21 cellular contexts compared by ENCODE assay signal in genomic region chr16:63981639-63982038, GRCh38.
A peak's percentile ranks its signal among the peaks of the same experiment; 100 is the strongest.
DNase-seq lines count a peak whose midpoint lies in the region; ATAC-seq, FAIRE-seq and TF ChIP-seq lines count a peak whose summit lies in the region.
"Had no signal": no experiment of that assay in that cellular context is flagged by ENCODE, and none has a peak within 500 bp of the region (broad histone marks: within the 10 kb centered on the region; RNA-seq: fewer than 3 reads in every experiment).

No MANE protein-coding gene starts in this region.

- no peak overlapping the region for H4K91ac ChIP-seq in H1 (replicated peaks; ENCODE audit: insufficient read length, low read length)

- H4K5ac ChIP-seq in H1 (ENCODE audit: insufficient read length, low read depth, low read length) = no peak overlapping the region

- no peak overlapping the region for H2BK5ac ChIP-seq in H1 (ENCODE audit: low read depth, low read length)

- H3K27ac Mint-ChIP-seq in nephron progenitor cell = peak overlapping the region; percentile 80
- no peak overlapping the region for H3K27ac Mint-ChIP-seq in naive thymus-derived CD4-positive, alpha-beta T cell
- H3K27ac Mint-ChIP-seq: activated CD8-positive, alpha-beta memory T cell treated with anti-CD3 and anti-CD28 coated beads, Interleukin-2, amount 10 ng/mL, durations not matched to agents 7 days and 5 days; activated naive CD8-positive, alpha-beta T cell treated with anti-CD3 and anti-CD28 coated beads for 36 hours; progenitor cell of endocrine pancreas had no signal

- no peaks in the 10 kb centered on the region for H3K79me2 ChIP-seq in H1 (ENCODE audit: control insufficient read depth in 1 of 2, insufficient read depth in 2 of 2, low read length in 2 of 2)

- no TSS peak for BruUV-seq in A673 (replicated peaks; lab: Mats Ljungman, UMichigan)

- WGBS in H1 (ENCODE audit: extremely low coverage in 1 of 2, insufficient coverage in 1 of 2, insufficient read length in 1 of 2, insufficient replicate concordance in 2 of 2, low coverage in 1 of 2, low lambda C conversion rate in 2 of 2, missing lambda C conversion rate in 1 of 2), 2 experiments = 25% methylated on average over 2 of the region's 2 CpGs; no CpG with 5 or more reads in 1 of the 2 experiments

- no peak overlapping the region for H2BK15ac ChIP-seq in H1 (ENCODE audit: low read length)

- no peak overlapping the region for H3K14ac ChIP-seq in H1 (ENCODE audit: insufficient read length)

- TF ChIP-seq POLR2A in H1 (IDR thresholded peaks at IDR 0.05; ENCODE audit: control extremely low read depth in 1 of 2, low read depth in 2 of 2, low read length in 2 of 2) = no peak

- DNase-seq in A673 (ENCODE audit: low spot score) (peak; percentile 93), HuH-7 (ENCODE audit: low spot score) (peak; percentile 27), H1 (ENCODE audit: low read depth in 1 of 2, low spot score in 2 of 2) (no peak), nephron progenitor cell (no peak), cerebellar nuclear complex (lab: John Stamatoyannopoulos, UW) (no peak), HK-2 (ENCODE audit: unreplicated experiment) (no peak)
- no peak for DNase-seq in naive thymus-derived CD4-positive, alpha-beta T cell
- DNase-seq: activated CD4-positive, alpha-beta T cell treated with anti-CD3 and anti-CD28 coated beads for 4 hours; activated CD8-positive, alpha-beta memory T cell treated with anti-CD3 and anti-CD28 coated beads, Interleukin-2, amount 10 ng/mL, durations not matched to agents 7 days and 5 days; activated naive CD8-positive, alpha-beta T cell treated with anti-CD3 and anti-CD28 coated beads for 36 hours; Calu3; mammary epithelial cell; naive B cell; NCI-H1417; NCI-H2171; NCI-H526 had no signal

- TF ChIP-seq EP300 in H1 (IDR thresholded peaks at IDR 0.05; ENCODE audit: borderline replicate concordance in 1 of 2, low read depth in 2 of 2, low read length in 2 of 2) = no peak

- H3K9ac ChIP-seq in H1 (replicated peaks in 1 of 4; ENCODE audit: extremely low read depth in 1 of 4, low read depth in 3 of 4, low read length in 3 of 4) = peak overlapping the region in 1 of 4 experiments; percentile 34; a peak in 1 of 7 replicates
- H3K9ac ChIP-seq: BLaER1 had no signal

- TF ChIP-seq CTCF in A673 (conservative IDR thresholded peaks at IDR 0.05; ENCODE audit: low read depth, low read length) (no peak), H1 (IDR thresholded peaks at IDR 0.05; ENCODE audit: control extremely low read depth in 1 of 3, insufficient read depth in 1 of 3, low read depth in 1 of 3, low read length in 3 of 3) (no peak), nephron progenitor cell (IDR thresholded peaks at IDR 0.05) (no peak)

- H4K8ac ChIP-seq in H1 (ENCODE audit: extremely low read depth, insufficient read depth, low read length) = no peak overlapping the region

- no peak overlapping the region for H3K27ac ChIP-seq in A673 (ENCODE audit: low read depth, low read length, poor library complexity, severe bottlenecking)
- H3K27ac ChIP-seq in H1 (ENCODE audit: low read depth, low read length) = no peak overlapping the region
- no peak overlapping the region for H3K27ac ChIP-seq in naive thymus-derived CD4-positive, alpha-beta T cell (ENCODE audit: low read depth, low read length)
- H3K27ac ChIP-seq: A549, BLaER1, coronary artery had no signal

- H3K4me1 Mint-ChIP-seq in nephron progenitor cell = peaks cover 30% of the 10 kb centered on the region
- no peaks in the 10 kb centered on the region for H3K4me1 Mint-ChIP-seq in naive thymus-derived CD4-positive, alpha-beta T cell
- H3K4me1 Mint-ChIP-seq: activated CD8-positive, alpha-beta memory T cell treated with anti-CD3 and anti-CD28 coated beads, Interleukin-2, amount 10 ng/mL, durations not matched to agents 7 days and 5 days; activated naive CD8-positive, alpha-beta T cell treated with anti-CD3 and anti-CD28 coated beads for 36 hours; naive B cell had no signal

- no peaks in the 10 kb centered on the region for H3K23me2 ChIP-seq in H1 (ENCODE audit: low read depth, low read length)

- H3K23ac ChIP-seq in H1 (ENCODE audit: insufficient read length) = no peak overlapping the region

- TF ChIP-seq RAD21 in H1 (IDR thresholded peaks at IDR 0.05 in 1 of 2, conservative IDR thresholded peaks at IDR 0.05 in 1 of 2; ENCODE audit: low read depth in 2 of 2, low read length in 2 of 2) = no peak

- no peak overlapping the region for H2BK12ac ChIP-seq in H1 (ENCODE audit: low read depth, low read length)

- H3K9me3 ChIP-seq in A673 (ENCODE audit: low read depth, low read length, poor library complexity, severe bottlenecking) = no peaks in the 10 kb centered on the region
- no peaks in the 10 kb centered on the region for H3K9me3 ChIP-seq in H1 (ENCODE audit: insufficient read depth in 2 of 2, low read depth in 1 of 2, low read length in 1 of 2)
- H3K9me3 ChIP-seq in naive thymus-derived CD4-positive, alpha-beta T cell (ENCODE audit: control insufficient read depth in 2 of 3, low read length in 3 of 3) = peaks cover 0 to 3% (median 0%) of the 10 kb centered on the region in 3 experiments
- H3K9me3 ChIP-seq: A549, BLaER1 had no signal

- H3K27me3 ChIP-seq in A673 (replicated peaks; ENCODE audit: insufficient read depth, low read depth, low read length, poor library complexity) = no peaks in the 10 kb centered on the region
- H3K27me3 ChIP-seq in H1 (replicated peaks in 1 of 4; ENCODE audit: control insufficient read depth in 3 of 4, extremely low read depth in 1 of 4, insufficient read depth in 3 of 4, low read length in 3 of 4) = no peaks in the 10 kb centered on the region; a peak in 1 of 7 replicates
- H3K27me3 ChIP-seq in naive thymus-derived CD4-positive, alpha-beta T cell (ENCODE audit: control insufficient read depth in 2 of 2, insufficient read depth in 2 of 2, low read length in 2 of 2) = no peaks in the 10 kb centered on the region
- H3K27me3 ChIP-seq: BLaER1 had no signal

- H3K4me1 ChIP-seq in A673 (ENCODE audit: insufficient read depth, low read length, poor library complexity, severe bottlenecking) (peaks cover 5% of the 10 kb centered on the region), H1 (replicated peaks in 1 of 4; ENCODE audit: control insufficient read depth in 3 of 4, insufficient read depth in 4 of 4, low read length in 3 of 4) (peaks cover 9 to 31% (median 17%) of the 10 kb centered on the region in 4 experiments)
- H3K4me1 ChIP-seq in naive thymus-derived CD4-positive, alpha-beta T cell (ENCODE audit: control insufficient read depth in 2 of 2, insufficient read depth in 2 of 2, low read length in 2 of 2) = no peaks in the 10 kb centered on the region
- H3K4me1 ChIP-seq: A549, BLaER1 had no signal

- H3K4me3 ChIP-seq in A673 (ENCODE audit: low read depth, low read length, poor library complexity, severe bottlenecking) (no peak overlapping the region), H1 (ENCODE audit: extremely low read depth in 1 of 4, insufficient read depth in 2 of 4, low read depth in 3 of 4, low read length in 4 of 4) (peak overlapping the region in 1 of 4 experiments; percentile 12; a peak in 1 of 8 replicates)
- H3K4me3 ChIP-seq in naive thymus-derived CD4-positive, alpha-beta T cell (ENCODE audit: low read length) = no peak overlapping the region
- H3K4me3 ChIP-seq: A549, BLaER1, coronary artery had no signal

- H3K27me3 Mint-ChIP-seq in nephron progenitor cell (ENCODE audit: low read depth, poor library complexity) = no peaks in the 10 kb centered on the region
- H3K27me3 Mint-ChIP-seq in naive thymus-derived CD4-positive, alpha-beta T cell = no peaks in the 10 kb centered on the region
- H3K27me3 Mint-ChIP-seq: activated CD8-positive, alpha-beta memory T cell treated with anti-CD3 and anti-CD28 coated beads, Interleukin-2, amount 10 ng/mL, durations not matched to agents 7 days and 5 days; activated naive CD8-positive, alpha-beta T cell treated with anti-CD3 and anti-CD28 coated beads for 36 hours; naive B cell; progenitor cell of endocrine pancreas had no signal

- peak overlapping the region; percentile 22 to 33; a peak in 2 of 4 replicates for H3K4me2 ChIP-seq in H1 (ENCODE audit: insufficient read depth in 1 of 2, low read depth in 2 of 2, low read length in 2 of 2)
- H3K4me2 ChIP-seq: A549, BLaER1 had no signal

- no peak overlapping the region for H2AK5ac ChIP-seq in H1 (ENCODE audit: low read depth, low read length)

- H3K56ac ChIP-seq in H1 (replicated peaks; ENCODE audit: insufficient read length, low read depth, low read length) = no peak overlapping the region

- H2BK120ac ChIP-seq in H1 (replicated peaks; ENCODE audit: low read depth, low read length) = no peak overlapping the region

- intact Hi-C loops in A673 (cut with micrococcal nuclease; ENCODE audit: unreplicated experiment) = no loop called here
- intact Hi-C loops in naive thymus-derived CD4-positive, alpha-beta T cell (cut with micrococcal nuclease) = no loop called here

- ATAC-seq in GM19023 (IDR thresholded peaks at IDR 0.05; ENCODE audit: unreplicated experiment) = no peak
- no peak for ATAC-seq in naive thymus-derived CD4-positive, alpha-beta T cell
- ATAC-seq: A549; activated CD8-positive, alpha-beta memory T cell treated with anti-CD3 and anti-CD28 coated beads, Interleukin-2, amount 10 ng/mL, durations not matched to agents 7 days and 5 days had no signal

- no peak overlapping the region for H2AFZ ChIP-seq in H1 (ENCODE audit: low read length)

- H3K18ac ChIP-seq in H1 (ENCODE audit: extremely low read depth, low read length) = no peak overlapping the region

- no peak overlapping the region for H2BK20ac ChIP-seq in H1 (ENCODE audit: low read length)

- H3K9me3 Mint-ChIP-seq in nephron progenitor cell = no peaks in the 10 kb centered on the region
- peaks cover 1 to 47% (median 17%) of the 10 kb centered on the region in 11 donors for H3K9me3 Mint-ChIP-seq in naive thymus-derived CD4-positive, alpha-beta T cell

- CTCF ChIA-PET in A673 (lab: Charles Lee) = no interaction called here
- CTCF ChIA-PET in H1 (lab: Charles Lee; ENCODE audit: partially characterized antibody) = no interaction called here
- CTCF ChIA-PET in naive thymus-derived CD4-positive, alpha-beta T cell (lab: Charles Lee) = no interaction called here

- H3K36me3 ChIP-seq in A673 (ENCODE audit: insufficient read depth, low read length, poor library complexity, severe bottlenecking) (no peaks in the 10 kb centered on the region), H1 (ENCODE audit: control insufficient read depth in 2 of 4, insufficient read depth in 4 of 4, low read length in 3 of 4) (no peaks in the 10 kb centered on the region)
- H3K36me3 ChIP-seq in naive thymus-derived CD4-positive, alpha-beta T cell (ENCODE audit: control insufficient read depth in 2 of 3, insufficient read depth in 3 of 3, low read length in 3 of 3) = no peaks in the 10 kb centered on the region
- H3K36me3 ChIP-seq: BLaER1 had no signal

- H3K79me1 ChIP-seq in H1 (ENCODE audit: low read depth, low read length) = no peaks in the 10 kb centered on the region

- H3K4ac ChIP-seq in H1 (replicated peaks; ENCODE audit: insufficient read length, low read depth, low read length) = no peak overlapping the region

- FAIRE-seq in H1 (lab: Jason Lieb, UNC) = no peak
- FAIRE-seq: A549 had no signal

- no peaks in the 10 kb centered on the region for H4K20me1 ChIP-seq in H1 (replicated peaks in 1 of 2; ENCODE audit: control insufficient read depth in 1 of 2, insufficient read depth in 2 of 2, low read length in 2 of 2)
- H4K20me1 ChIP-seq: BLaER1 had no signal

- no peak overlapping the region for H3K4me3 Mint-ChIP-seq in nephron progenitor cell
- no peak overlapping the region for H3K4me3 Mint-ChIP-seq in naive thymus-derived CD4-positive, alpha-beta T cell
- H3K4me3 Mint-ChIP-seq: activated CD8-positive, alpha-beta memory T cell treated with anti-CD3 and anti-CD28 coated beads, Interleukin-2, amount 10 ng/mL, durations not matched to agents 7 days and 5 days; activated naive CD8-positive, alpha-beta T cell treated with anti-CD3 and anti-CD28 coated beads for 36 hours; naive B cell had no signal

- no peaks in the 10 kb centered on the region for H3K36me3 Mint-ChIP-seq in nephron progenitor cell (ENCODE audit: low read depth)
- H3K36me3 Mint-ChIP-seq in naive thymus-derived CD4-positive, alpha-beta T cell = no peaks in the 10 kb centered on the region
- H3K36me3 Mint-ChIP-seq: activated CD8-positive, alpha-beta memory T cell treated with anti-CD3 and anti-CD28 coated beads, Interleukin-2, amount 10 ng/mL, durations not matched to agents 7 days and 5 days; activated naive CD8-positive, alpha-beta T cell treated with anti-CD3 and anti-CD28 coated beads for 36 hours; naive B cell had no signal

- POLR2A ChIA-PET in A673 (lab: Charles Lee; ENCODE audit: low non-redundant PET) = no interaction called here
- POLR2A ChIA-PET in H1 (lab: Charles Lee; ENCODE audit: partially characterized antibody) = interaction anchor here (1.3 kb wide), 1 partner anchor 11 kb away, joined by 3 read pairs; no protein-coding TSS in a partner anchor
- POLR2A ChIA-PET in naive thymus-derived CD4-positive, alpha-beta T cell (lab: Charles Lee) = interaction anchor here (0.7 kb wide), 1 partner anchor 21 kb away, joined by 3 read pairs; no protein-coding TSS in a partner anchor

Comparison
In these comparisons a context has a peak if more than half of its experiments do, and no peak if none do; other contexts are left out.
1. DNase-seq: peak in A673 (single experiment) and HuH-7 (single experiment); none in H1 (0 of 2), nephron progenitor cell (single experiment), cerebellar nuclear complex (0 of 2), HK-2 (single experiment) and naive thymus-derived CD4-positive, alpha-beta T cell (0 of 9).